In the genomic region with DNA sequence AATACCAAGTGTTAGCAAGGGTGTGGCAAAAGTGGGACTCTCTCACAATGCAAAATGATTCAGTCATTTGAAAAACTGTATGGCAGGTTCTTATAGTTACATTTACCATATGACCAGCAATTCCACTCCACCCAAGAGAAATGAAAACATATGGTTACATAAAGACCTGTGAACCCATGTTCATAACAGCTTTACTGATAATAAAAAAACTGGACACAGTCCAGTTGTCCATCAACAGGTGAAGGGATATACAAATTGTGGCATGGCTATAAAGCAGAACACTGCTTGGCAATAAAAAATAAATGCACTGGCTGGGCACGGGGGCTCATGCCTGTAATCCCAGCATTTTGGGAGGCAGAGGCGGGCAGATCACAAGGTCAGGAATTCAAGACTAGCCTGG, we compare ENCODE assay signal across 23 cellular contexts.
"Had no signal": no experiment of that assay in that cellular context is flagged by ENCODE, and none has a peak within 500 bp of the region (broad histone marks: within the 10 kb centered on the region; RNA-seq: fewer than 3 reads in every experiment).

No MANE protein-coding gene starts in this region.

- H3K4me1 ChIP-seq: esophagus squamous epithelium had no signal

- FAIRE-seq: astrocyte, bronchial epithelial cell had no signal

- H3K27ac ChIP-seq: brain microvascular endothelial cell, coronary artery, epithelial cell of prostate, esophagus squamous epithelium had no signal

- H3K4me3 ChIP-seq: coronary artery, esophagus squamous epithelium had no signal

- H3K36me3 ChIP-seq: brain microvascular endothelial cell had no signal

- H3K9me3 ChIP-seq: esophagus squamous epithelium had no signal

- DNase-seq: activated CD4-positive, alpha-beta memory T cell treated with anti-CD3 and anti-CD28 coated beads, Interleukin-2, amount 10 ng/mL, durations not matched to agents 7 days and 5 days; activated CD4-positive, alpha-beta T cell treated with anti-CD3 and anti-CD28 coated beads for 1 hour; activated CD4-positive, alpha-beta T cell treated with anti-CD3 and anti-CD28 coated beads for 4 hours; activated CD4-positive, alpha-beta T cell treated with anti-CD3 and anti-CD28 coated beads, Interleukin-2, amount 10 ng/mL, durations not matched to agents 7 days and 5 days; activated CD4-positive, alpha-beta T cell treated with anti-CD3 and anti-CD28 coated beads, Interleukin-2, amount 50 U/mL, for 4 hours; activated effector memory CD4-positive, alpha-beta T cell treated with Interleukin-2 at 50 U/mL for 16 hours; activated gamma-delta T cell treated with Interleukin-2 at 50 U/mL for 16 hours; activated naive CD4-positive, alpha-beta T cell treated with anti-CD3 and anti-CD28 coated beads, Interleukin-2, amount 50 U/mL, for 16 hours; activated naive CD4-positive, alpha-beta T cell treated with Interleukin-2 at 50 U/mL for 16 hours; activated T-cell treated with anti-CD3 and anti-CD28 coated beads, Interleukin-2, amount 50 U/mL, for 4 hours; amniotic stem cell; anterior cingulate cortex; brain microvascular endothelial cell; effector CD4-positive, alpha-beta T cell; effector memory CD8-positive, alpha-beta T cell; esophagus squamous epithelium; foreskin fibroblast; head of caudate nucleus; T-helper 2 cell had no signal

- H3K27me3 ChIP-seq: brain microvascular endothelial cell, esophagus squamous epithelium had no signal
